Comparison of ENCODE assay signal across 8 cellular contexts in the genomic region with DNA sequence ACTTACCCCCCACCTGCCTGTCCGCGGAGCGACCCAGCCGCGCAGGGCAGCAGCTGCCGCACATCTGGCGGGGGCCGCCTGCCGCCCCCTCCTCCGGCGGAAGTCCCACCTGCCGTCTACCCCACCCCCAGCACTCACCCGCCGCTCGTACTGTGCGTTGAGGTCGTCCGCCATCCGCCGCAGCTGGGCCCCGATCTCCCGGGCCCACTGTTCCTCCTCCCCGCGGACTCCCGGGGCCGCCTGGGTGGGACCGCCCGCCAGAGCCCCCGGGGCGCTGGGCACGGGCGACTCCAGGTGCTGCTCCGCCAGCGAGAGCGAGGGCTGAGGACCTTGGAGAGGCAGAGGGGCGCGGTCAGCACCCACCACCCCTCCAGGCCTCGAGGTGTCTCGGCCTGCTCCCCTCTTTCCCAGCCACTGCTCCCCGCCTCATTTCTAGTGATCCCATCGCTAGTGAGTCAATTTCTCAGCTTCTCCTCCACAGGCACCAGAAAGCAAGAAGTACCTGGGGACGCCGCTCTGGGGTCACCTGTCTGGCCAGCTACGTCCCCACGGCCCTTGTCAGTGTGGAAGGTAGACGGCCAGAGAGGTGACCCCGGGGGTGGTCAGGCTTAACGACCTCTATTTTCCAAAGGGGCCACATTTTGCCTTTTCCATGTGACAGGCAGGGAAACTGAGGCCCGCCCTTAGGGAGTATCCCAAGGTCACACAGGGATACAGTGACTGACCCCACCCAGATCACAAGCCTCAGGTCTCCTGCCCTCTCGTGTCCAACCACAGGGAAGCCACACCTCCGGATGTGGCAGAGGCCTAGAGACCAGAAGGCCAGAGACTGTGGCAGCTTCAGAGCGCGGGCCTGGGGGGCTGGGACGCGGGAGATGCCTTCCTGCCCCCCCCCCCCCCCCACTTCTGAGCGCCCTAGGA. TPM values are rescaled to one million over a fixed set of nuclear protein-coding genes. Genes with fewer than 3 reads are reported as not detected.
A peak's percentile ranks its signal among the peaks of the same experiment; 100 is the strongest.
DNase-seq lines count a peak whose midpoint lies in the region; ATAC-seq, FAIRE-seq and TF ChIP-seq lines count a peak whose summit lies in the region.

No MANE protein-coding gene starts in this region.

- no peaks in the 10 kb centered on the region for H3K9me3 Mint-ChIP-seq in activated T-helper 2 cell treated with anti-CD3 and anti-CD28 coated beads, Interferon-gamma antibody, Interleukin-2, Interleukin-4, amounts not matched to agents 10 μg/mL and 5 μg/mL and 100 μg/mL, durations not matched to agents 14 hours and 24 hours and 36 hours

- peaks cover 17% of the 10 kb centered on the region for H3K36me3 Mint-ChIP-seq in activated T-helper 2 cell treated with anti-CD3 and anti-CD28 coated beads, Interferon-gamma antibody, Interleukin-2, Interleukin-4, amounts not matched to agents 10 μg/mL and 5 μg/mL and 100 μg/mL, durations not matched to agents 14 hours and 24 hours and 36 hours (ENCODE audit: low read depth)

- ATAC-seq in HG02973 (IDR thresholded peaks at IDR 0.05; ENCODE audit: unreplicated experiment): peak; percentile 20

- DNase-seq in AG08395 (ENCODE audit: low spot score): peak; percentile 71
- peak; percentile 58 for DNase-seq in GM12891 (ENCODE audit: insufficient read length, low spot score)
- DNase-seq in NOMO-1 treated with dmso at 0.1 percent for 144 hours (lab: John Stamatoyannopoulos, UW; ENCODE audit: unreplicated experiment): peak; percentile 90
- DNase-seq in activated T-helper 2 cell treated with anti-CD3 and anti-CD28 coated beads, Interferon-gamma antibody, Interleukin-2, Interleukin-4, amounts not matched to agents 10 μg/mL and 5 μg/mL and 100 μg/mL, durations not matched to agents 14 hours and 24 hours and 36 hours (ENCODE audit: low spot score): peak; percentile 71
- peak; percentile 60 for DNase-seq in globus pallidus (ENCODE audit: low spot score)
- peak; percentile 64 for DNase-seq in occipital lobe (lab: John Stamatoyannopoulos, UW)
- no peak for DNase-seq in cerebellar nuclear complex (lab: John Stamatoyannopoulos, UW)

- TF ChIP-seq POLR2A in GM12891 (IDR thresholded peaks at IDR 0.05; ENCODE audit: low read depth, low read length): peak; percentile 36; the same call in 1 of the 2 replicates

- FAIRE-seq in GM12891 (lab: Jason Lieb, UNC): peak; percentile 73

- H3K27me3 Mint-ChIP-seq in activated T-helper 2 cell treated with anti-CD3 and anti-CD28 coated beads, Interferon-gamma antibody, Interleukin-2, Interleukin-4, amounts not matched to agents 10 μg/mL and 5 μg/mL and 100 μg/mL, durations not matched to agents 14 hours and 24 hours and 36 hours (ENCODE audit: low read depth): no peaks in the 10 kb centered on the region

- H3K4me3 Mint-ChIP-seq in activated T-helper 2 cell treated with anti-CD3 and anti-CD28 coated beads, Interferon-gamma antibody, Interleukin-2, Interleukin-4, amounts not matched to agents 10 μg/mL and 5 μg/mL and 100 μg/mL, durations not matched to agents 14 hours and 24 hours and 36 hours (ENCODE audit: low read depth): peak overlapping the region; percentile 80

- H3K27ac Mint-ChIP-seq in activated T-helper 2 cell treated with anti-CD3 and anti-CD28 coated beads, Interferon-gamma antibody, Interleukin-2, Interleukin-4, amounts not matched to agents 10 μg/mL and 5 μg/mL and 100 μg/mL, durations not matched to agents 14 hours and 24 hours and 36 hours: peak overlapping the region; percentile 84

- H3K4me1 Mint-ChIP-seq in activated T-helper 2 cell treated with anti-CD3 and anti-CD28 coated beads, Interferon-gamma antibody, Interleukin-2, Interleukin-4, amounts not matched to agents 10 μg/mL and 5 μg/mL and 100 μg/mL, durations not matched to agents 14 hours and 24 hours and 36 hours (ENCODE audit: low read depth): peaks cover 12% of the 10 kb centered on the region

- intact Hi-C loops in activated T-helper 2 cell treated with anti-CD3 and anti-CD28 coated beads, Interferon-gamma antibody, Interleukin-2, Interleukin-4, amounts not matched to agents 10 μg/mL and 5 μg/mL and 100 μg/mL, durations not matched to agents 14 hours and 24 hours and 36 hours (cut with micrococcal nuclease): loop anchor here (1.0 to 5.0 kb wide), 6 partner anchors 18 to 179 kb away; a partner anchor contains a TSS

TF ChIP-seq in GM12891, 5 proteins besides CTCF, POLR2A, EP300 and RAD21:
- TF ChIP-seq POLR2AphosphoS5 (IDR thresholded peaks at IDR 0.05; ENCODE audit: low read depth, low read length): no peak; the same call in 1 of the 2 replicates
- TF ChIP-seq TAF1 (IDR thresholded peaks at IDR 0.05; ENCODE audit: low read depth, low read length): no peak; the same call in 1 of the 2 replicates
- TF ChIP-seq POU2F2 (IDR thresholded peaks at IDR 0.05; ENCODE audit: low read depth, low read length): 0 out of 2 replicates have a peak, but pooled peaks have one; percentile 24
- no peak for TF ChIP-seq PAX5 (IDR thresholded peaks at IDR 0.05; ENCODE audit: insufficient read depth, low read length, severe bottlenecking)
- no peak for TF ChIP-seq SPI1 (IDR thresholded peaks at IDR 0.05; ENCODE audit: low read depth, low read length)

RNA-seq across cellular contexts. Expression of a gene that starts 4.3 kb away (rescaled TPM):
- polyA plus RNA-seq in GM12891 (2012; ENCODE audit: low read depth, missing spikeins): 10.9 TPM
- 14.6 and 16.3 TPM in 2 replicates for total RNA-seq in activated T-helper 2 cell treated with anti-CD3 and anti-CD28 coated beads, Interferon-gamma antibody, Interleukin-2, Interleukin-4, amounts not matched to agents 10 μg/mL and 5 μg/mL and 100 μg/mL, durations not matched to agents 14 hours and 24 hours and 36 hours
- total RNA-seq in occipital lobe: 13.4 TPM

RNA-seq across cellular contexts. Expression of a gene that starts 29.6 kb away (rescaled TPM):
- polyA plus RNA-seq in GM12891 (2012; ENCODE audit: low read depth, missing spikeins): 10.3 TPM
- 34.3 and 37.5 TPM in 2 replicates for total RNA-seq in activated T-helper 2 cell treated with anti-CD3 and anti-CD28 coated beads, Interferon-gamma antibody, Interleukin-2, Interleukin-4, amounts not matched to agents 10 μg/mL and 5 μg/mL and 100 μg/mL, durations not matched to agents 14 hours and 24 hours and 36 hours
- total RNA-seq in occipital lobe: 2.8 TPM

RNA-seq across cellular contexts. Expression of a gene that starts 48.0 kb away (rescaled TPM):
- 2.5 TPM for polyA plus RNA-seq in GM12891 (2012; ENCODE audit: low read depth, missing spikeins)
- 9.3 and 12.7 TPM in 2 replicates for total RNA-seq in activated T-helper 2 cell treated with anti-CD3 and anti-CD28 coated beads, Interferon-gamma antibody, Interleukin-2, Interleukin-4, amounts not matched to agents 10 μg/mL and 5 μg/mL and 100 μg/mL, durations not matched to agents 14 hours and 24 hours and 36 hours
- 2.3 TPM for total RNA-seq in occipital lobe

Comparison
In these comparisons a context has a peak if more than half of its experiments do, and no peak if none do; other contexts are left out.
1. DNase-seq: peak in AG08395 (single experiment), GM12891 (single experiment), NOMO-1 treated with dmso at 0.1 percent for 144 hours (single experiment), activated T-helper 2 cell treated with anti-CD3 and anti-CD28 coated beads, Interferon-gamma antibody, Interleukin-2, Interleukin-4, amounts not matched to agents 10 μg/mL and 5 μg/mL and 100 μg/mL, durations not matched to agents 14 hours and 24 hours and 36 hours (single experiment), globus pallidus (single experiment) and occipital lobe (single experiment); none in cerebellar nuclear complex (0 of 2).